Comparison of ENCODE assay signal across 9 cellular contexts in genomic region chr14:33307691-33308369, GRCh38.
DNase-seq lines count a peak whose midpoint lies in the region; FAIRE-seq and TF ChIP-seq lines count a peak whose summit lies in the region.
"Had no signal": no experiment of that assay in that cellular context is flagged by ENCODE, and none has a peak within 500 bp of the region (broad histone marks: within the 10 kb centered on the region; RNA-seq: fewer than 3 reads in every experiment).

No MANE protein-coding gene starts in this region.

- no peaks in the 10 kb centered on the region for H3K27me3 ChIP-seq in H1 (replicated peaks in 1 of 4; ENCODE audit: control insufficient read depth in 3 of 4, extremely low read depth in 1 of 4, insufficient read depth in 3 of 4, low read length in 3 of 4)
- no peaks in the 10 kb centered on the region for H3K27me3 ChIP-seq in PC-9 (ENCODE audit: insufficient read depth, low read depth)

- no peak for TF ChIP-seq RAD21 in H1 (IDR thresholded peaks at IDR 0.05 in 1 of 2, conservative IDR thresholded peaks at IDR 0.05 in 1 of 2; ENCODE audit: low read depth in 2 of 2, low read length in 2 of 2)

- no peak overlapping the region for H3K4me3 ChIP-seq in H1 (ENCODE audit: extremely low read depth in 1 of 4, insufficient read depth in 2 of 4, low read depth in 3 of 4, low read length in 4 of 4)
- no peak overlapping the region for H3K4me3 ChIP-seq in PC-9

- H2AFZ ChIP-seq in H1 (ENCODE audit: low read length) (peak overlapping the region; percentile 93), PC-9 (no peak overlapping the region)

- no peaks in the 10 kb centered on the region for H3K9me2 ChIP-seq in PC-9 (ENCODE audit: insufficient read depth)

- H4K5ac ChIP-seq in H1 (ENCODE audit: insufficient read length, low read depth, low read length) = no peak overlapping the region

- no peak overlapping the region for H2AK5ac ChIP-seq in H1 (ENCODE audit: low read depth, low read length)

- peaks cover 0 to 4% (median 0%) of the 10 kb centered on the region in 4 experiments; a peak in 2 of 7 replicates for H3K4me1 ChIP-seq in H1 (replicated peaks in 1 of 4; ENCODE audit: control insufficient read depth in 3 of 4, insufficient read depth in 4 of 4, low read length in 3 of 4)
- no peaks in the 10 kb centered on the region for H3K4me1 ChIP-seq in PC-9 (replicated peaks; ENCODE audit: insufficient read depth)

- H3F3A ChIP-seq in PC-9 (ENCODE audit: insufficient read depth, low read depth) = no peaks in the 10 kb centered on the region

- no TSS peak for BruUV-seq in PC-9 (replicated peaks; lab: Mats Ljungman, UMichigan)

- CTCF ChIA-PET in H1 (lab: Charles Lee; ENCODE audit: partially characterized antibody) = interaction anchor here (0.6 kb wide), 1 partner anchor 104 kb away, joined by 4 read pairs; no protein-coding TSS in a partner anchor
- CTCF ChIA-PET in PC-9 (lab: Charles Lee) = no interaction called here

- no peak for TF ChIP-seq EP300 in H1 (IDR thresholded peaks at IDR 0.05; ENCODE audit: borderline replicate concordance in 1 of 2, low read depth in 2 of 2, low read length in 2 of 2)

- no peak for TF ChIP-seq POLR2A in H1 (IDR thresholded peaks at IDR 0.05; ENCODE audit: control extremely low read depth in 1 of 2, low read depth in 2 of 2, low read length in 2 of 2)

- H2BK5ac ChIP-seq in H1 (ENCODE audit: low read depth, low read length) = no peak overlapping the region

- H2BK15ac ChIP-seq in H1 (ENCODE audit: low read length) = no peak overlapping the region

- H2BK20ac ChIP-seq in H1 (ENCODE audit: low read length) = no peak overlapping the region

- intact Hi-C loops in PC-9 (cut with micrococcal nuclease; ENCODE audit: unreplicated experiment) = no loop called here

- H3K36me3 ChIP-seq in H1 (ENCODE audit: control insufficient read depth in 2 of 4, insufficient read depth in 4 of 4, low read length in 3 of 4) (no peaks in the 10 kb centered on the region), PC-9 (ENCODE audit: low read depth) (no peaks in the 10 kb centered on the region)

- H4K91ac ChIP-seq in H1 (replicated peaks; ENCODE audit: insufficient read length, low read length) = no peak overlapping the region

- H3K4me2 ChIP-seq in H1 (ENCODE audit: insufficient read depth in 1 of 2, low read depth in 2 of 2, low read length in 2 of 2) (no peak overlapping the region; a peak in 1 of 4 replicates), PC-9 (no peak overlapping the region)

- POLR2A ChIA-PET in H1 (lab: Charles Lee; ENCODE audit: partially characterized antibody) = no interaction called here
- POLR2A ChIA-PET in PC-9 (lab: Charles Lee; ENCODE audit: unreplicated experiment) = no interaction called here

- H3K79me2 ChIP-seq in H1 (ENCODE audit: control insufficient read depth in 1 of 2, insufficient read depth in 2 of 2, low read length in 2 of 2) (no peaks in the 10 kb centered on the region), PC-9 (ENCODE audit: low read depth) (no peaks in the 10 kb centered on the region)

- H3K27ac ChIP-seq in H1 (ENCODE audit: low read depth, low read length) (no peak overlapping the region), PC-9 (no peak overlapping the region)

- H3K23me2 ChIP-seq in H1 (ENCODE audit: low read depth, low read length) = no peaks in the 10 kb centered on the region

- H3K23ac ChIP-seq in H1 (ENCODE audit: insufficient read length) = no peak overlapping the region

- H3K14ac ChIP-seq in H1 (ENCODE audit: insufficient read length) = no peak overlapping the region

- no peak overlapping the region for H2BK12ac ChIP-seq in H1 (ENCODE audit: low read depth, low read length)

- no peak overlapping the region for H2BK120ac ChIP-seq in H1 (replicated peaks; ENCODE audit: low read depth, low read length)

- FAIRE-seq in H1 (lab: Jason Lieb, UNC) = no peak

- no peak overlapping the region for H3K56ac ChIP-seq in H1 (replicated peaks; ENCODE audit: insufficient read length, low read depth, low read length)

- no peak overlapping the region for H3K4ac ChIP-seq in H1 (replicated peaks; ENCODE audit: insufficient read length, low read depth, low read length)

- no peak overlapping the region for H4K8ac ChIP-seq in H1 (ENCODE audit: extremely low read depth, insufficient read depth, low read length)

- H3K79me1 ChIP-seq in H1 (ENCODE audit: low read depth, low read length) = no peaks in the 10 kb centered on the region

- 89% methylated on average over 11 of the region's 11 CpGs; no CpG with 5 or more reads in 1 of the 2 experiments for WGBS in H1 (ENCODE audit: extremely low coverage in 1 of 2, insufficient coverage in 1 of 2, insufficient read length in 1 of 2, insufficient replicate concordance in 2 of 2, low coverage in 1 of 2, low lambda C conversion rate in 2 of 2, missing lambda C conversion rate in 1 of 2), 2 experiments

- H3K18ac ChIP-seq in H1 (ENCODE audit: extremely low read depth, low read length) = no peak overlapping the region

- TF ChIP-seq CTCF in H1 (IDR thresholded peaks at IDR 0.05; ENCODE audit: control extremely low read depth in 1 of 3, insufficient read depth in 1 of 3, low read depth in 1 of 3, low read length in 3 of 3) = no peak
- TF ChIP-seq CTCF in PC-9 (conservative IDR thresholded peaks at IDR 0.05) = no peak

- no peaks in the 10 kb centered on the region for H4K20me1 ChIP-seq in H1 (replicated peaks in 1 of 2; ENCODE audit: control insufficient read depth in 1 of 2, insufficient read depth in 2 of 2, low read length in 2 of 2)
- no peaks in the 10 kb centered on the region for H4K20me1 ChIP-seq in PC-9 (ENCODE audit: insufficient read depth)

- no peak overlapping the region for H3K9ac ChIP-seq in H1 (replicated peaks in 1 of 4; ENCODE audit: extremely low read depth in 1 of 4, low read depth in 3 of 4, low read length in 3 of 4)

- no peaks in the 10 kb centered on the region for H3K9me3 ChIP-seq in H1 (ENCODE audit: insufficient read depth in 2 of 2, low read depth in 1 of 2, low read length in 1 of 2)
- no peaks in the 10 kb centered on the region for H3K9me3 ChIP-seq in PC-9 (ENCODE audit: insufficient read depth, low read depth)

- DNase-seq in Daoy (ENCODE audit: low read depth) (peak; percentile 89), NCI-H2227 (lab: John Stamatoyannopoulos, UW; ENCODE audit: unreplicated experiment) (peak; percentile 86), H1 (ENCODE audit: low read depth in 1 of 2, low spot score in 2 of 2) (peak in 1 of 2 experiments; percentile 45), nucleus accumbens (lab: John Stamatoyannopoulos, UW) (peak in 39 of 56 donors; percentile 4 to 67 (median 17)), SIG-M5 treated with dmso at 0.1 percent for 504 hours (lab: John Stamatoyannopoulos, UW; ENCODE audit: unreplicated experiment) (no peak), PC-9 (no peak)
- no peak for DNase-seq in stimulated activated CD4-positive, alpha-beta T cell treated with anti-CD3 and anti-CD28 coated beads, Interleukin-12 subunit alpha, Interleukin-12 subunit beta, amount 100 ng/mL, for 4 hours
- DNase-seq in activated CD4-positive, alpha-beta T cell treated with anti-CD3 and anti-CD28 coated beads, Interleukin-2, amount 50 U/mL, for 1 hour = no peak
- DNase-seq: stimulated activated naive CD8-positive, alpha-beta T cell treated with anti-CD3 and anti-CD28 coated beads, Interleukin-15, amount 100 ng/mL, for 72 hours had no signal

TF ChIP-seq in H1, 55 proteins besides CTCF, POLR2A, EP300 and RAD21:
- TF ChIP-seq BACH1 (IDR thresholded peaks at IDR 0.05; ENCODE audit: low read length) (no peak), HDAC2 (IDR thresholded peaks at IDR 0.05; ENCODE audit: borderline replicate concordance in 1 of 2, low read depth in 2 of 2, low read length in 2 of 2) (no peak), SRF (IDR thresholded peaks at IDR 0.05; ENCODE audit: low read depth, low read length) (no peak), POLR2AphosphoS5 (IDR thresholded peaks at IDR 0.05; ENCODE audit: low read depth, low read length) (no peak), POU5F1 (IDR thresholded peaks at IDR 0.05; ENCODE audit: low read depth, low read length) (no peak), RBBP5 (IDR thresholded peaks at IDR 0.05; ENCODE audit: borderline replicate concordance, low read depth, low read length) (no peak), CHD2 (IDR thresholded peaks at IDR 0.05; ENCODE audit: low read length) (no peak), BRCA1 (IDR thresholded peaks at IDR 0.05; ENCODE audit: low read depth, low read length) (no peak), NRF1 (IDR thresholded peaks at IDR 0.05; ENCODE audit: low read depth, low read length) (no peak), TAF1 (IDR thresholded peaks at IDR 0.05; ENCODE audit: low read depth, low read length) (no peak), KDM1A (IDR thresholded peaks at IDR 0.05; ENCODE audit: borderline replicate concordance, low read length) (no peak), ZNF274 (IDR thresholded peaks at IDR 0.05; ENCODE audit: borderline replicate concordance, extremely low read depth, low read length) (no peak), TAF7 (optimal IDR thresholded peaks at IDR 0.05; ENCODE audit: borderline replicate concordance, low read depth, low read length) (no peak), TBP (IDR thresholded peaks at IDR 0.05; ENCODE audit: low read depth, low read length) (no peak)
- TF ChIP-seq, protein P1, sequence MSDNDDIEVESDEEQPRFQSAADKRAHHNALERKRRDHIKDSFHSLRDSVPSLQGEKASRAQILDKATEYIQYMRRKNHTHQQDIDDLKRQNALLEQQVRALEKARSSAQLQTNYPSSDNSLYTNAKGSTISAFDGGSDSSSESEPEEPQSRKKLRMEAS (IDR thresholded peaks at IDR 0.05) = no peak
TF ChIP-seq in H1: peak in this region for 0.

Comparison
In these comparisons a context has a peak if more than half of its experiments do, and no peak if none do; other contexts are left out.
1. DNase-seq: peak in Daoy (single experiment), NCI-H2227 (single experiment) and nucleus accumbens (39 of 56); none in stimulated activated CD4-positive, alpha-beta T cell treated with anti-CD3 and anti-CD28 coated beads, Interleukin-12 subunit alpha, Interleukin-12 subunit beta, amount 100 ng/mL, for 4 hours (single experiment), SIG-M5 treated with dmso at 0.1 percent for 504 hours (single experiment), PC-9 (0 of 2) and activated CD4-positive, alpha-beta T cell treated with anti-CD3 and anti-CD28 coated beads, Interleukin-2, amount 50 U/mL, for 1 hour (single experiment).